8 cellular contexts compared by ENCODE assay signal in the genomic region with DNA sequence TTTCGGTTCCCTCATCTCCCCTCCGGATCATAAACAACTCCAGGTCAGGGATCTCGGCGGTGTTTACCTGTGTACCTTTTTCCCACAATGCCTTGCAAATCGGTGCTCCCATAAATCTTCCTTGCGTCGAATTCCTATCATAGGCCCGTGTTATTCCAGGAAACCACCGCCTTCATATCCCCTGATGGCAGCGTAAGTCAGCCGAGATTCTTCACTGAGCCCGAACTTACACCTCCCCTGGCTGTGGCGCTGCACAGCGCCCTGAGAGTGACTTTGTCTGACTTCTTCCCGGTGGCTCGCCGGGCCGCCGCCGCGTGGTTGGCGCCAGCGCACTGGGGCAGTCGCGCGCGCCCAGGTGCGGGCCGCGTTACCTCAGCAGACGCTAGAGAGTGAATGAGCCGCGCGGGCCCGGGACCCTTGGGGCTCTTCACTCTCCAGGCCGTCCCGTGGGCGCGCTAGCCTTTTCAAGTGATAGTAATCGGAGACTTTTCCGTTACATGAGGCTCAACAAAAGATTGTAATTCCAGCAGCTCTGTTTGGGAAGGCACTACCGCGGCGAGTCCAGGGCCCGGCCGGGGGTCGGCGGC.
DNase-seq lines count a peak whose midpoint lies in the region; ATAC-seq, FAIRE-seq and TF ChIP-seq lines count a peak whose summit lies in the region.

No MANE protein-coding gene starts in this region.

- peak; percentile 12 to 20 (median 17); a peak in 2 of 6 replicates for TF ChIP-seq CTCF in GM12878 (IDR thresholded peaks at IDR 0.05 in 2 of 3, conservative IDR thresholded peaks at IDR 0.05 in 1 of 3; ENCODE audit: control insufficient read depth in 2 of 3, extremely low read depth in 1 of 3, insufficient read depth in 1 of 3, low read depth in 3 of 3, low read length in 3 of 3)

- peaks cover 17% of the 10 kb centered on the region for H3K4me1 ChIP-seq in GM12878 (ENCODE audit: control insufficient read depth, insufficient read depth, low read length)

- H3K27me3 ChIP-seq in GM12878 (replicated peaks in 1 of 2; ENCODE audit: control insufficient read depth in 2 of 2, insufficient read depth in 2 of 2, low read length in 1 of 2) = no peaks in the 10 kb centered on the region

- H3K9me3 ChIP-seq in GM12878 (replicated peaks; ENCODE audit: control insufficient read depth, insufficient read depth, low read length) = no peaks in the 10 kb centered on the region

- no peak for TF ChIP-seq EP300 in GM12878 (IDR thresholded peaks at IDR 0.05; ENCODE audit: borderline replicate concordance in 1 of 2, control insufficient read depth in 1 of 2, low read depth in 2 of 2, low read length in 2 of 2)

- peak; percentile 32; the same call in 1 of the 2 replicates for TF ChIP-seq RAD21 in GM12878 (IDR thresholded peaks at IDR 0.05; ENCODE audit: insufficient read depth, low read depth, low read length)

- peak overlapping the region; percentile 80 for H2AFZ ChIP-seq in GM12878 (ENCODE audit: control insufficient read depth, low read depth, low read length)

- peak; percentile 45 for ATAC-seq in GM21723 (IDR thresholded peaks at IDR 0.05; ENCODE audit: unreplicated experiment)
- peak; percentile 61 for ATAC-seq in GM12878

- in situ Hi-C loops in GM12878 (cut with MboI) = no loop called here

- H3K9ac ChIP-seq in GM12878 (ENCODE audit: control insufficient read depth, insufficient read depth, low read length) = peak overlapping the region; percentile 85

- RAD21 ChIA-PET in GM12878 (lab: Charles Lee; ENCODE audit: unreplicated experiment) = interaction anchor here (0.8 to 10.8 kb wide), 10 partner anchors 8 to 107 kb away, joined by 3 to 195 read pairs (median 6); no protein-coding TSS in a partner anchor

- CTCF ChIA-PET in GM12878 (lab: Yijun Ruan, JAX) = interaction anchor here (0.7 to 7.0 kb wide), 12 partner anchors 10 to 451 kb away, joined by 3 to 79 read pairs (median 5); no protein-coding TSS in a partner anchor

- no peak for FAIRE-seq in GM12878 (lab: Jason Lieb, UNC)

- peak overlapping the region; percentile 96 for H3K27ac ChIP-seq in GM12878 (ENCODE audit: control insufficient read depth, insufficient read depth)

- POLR2A ChIA-PET in GM12878 (lab: Charles Lee) = interaction anchor here (0.8 to 14.4 kb wide), 11 partner anchors 9 to 79 kb away, joined by 3 to 504 read pairs (median 7); no protein-coding TSS in a partner anchor

- peak overlapping the region; percentile 91 for H3K4me2 ChIP-seq in GM12878 (ENCODE audit: control insufficient read depth, insufficient read depth)

- TF ChIP-seq POLR2A in GM12878 (IDR thresholded peaks at IDR 0.05; ENCODE audit: low read depth, low read length) = peak; percentile 65

- SMC1A ChIA-PET in GM12878 (lab: Charles Lee; ENCODE audit: uncharacterized antibody, unreplicated experiment) = interaction anchor here (1.0 to 21.8 kb wide), 9 partner anchors 11 to 108 kb away, joined by 3 to 569 read pairs (median 32); no protein-coding TSS in a partner anchor

- DNase-seq in ELR (ENCODE audit: low read depth) = peak; percentile 66
- peak; percentile 56 to 67 for DNase-seq in Kasumi-1 (lab: John Stamatoyannopoulos, UW)
- DNase-seq in T-helper 2 cell = peak; percentile 50 to 78 (median 62)
- no peak for DNase-seq in GM12878 (ENCODE audit: low read depth, low spot score)
- peak; percentile 69 for DNase-seq in iPS-NIHi11 (ENCODE audit: low spot score)
- peak in 2 of 3 donors; percentile 48 to 61 for DNase-seq in stimulated activated CD4-positive, alpha-beta T cell treated with anti-CD3 and anti-CD28 coated beads, Interleukin-12 subunit alpha, Interleukin-12 subunit beta, amount 100 ng/mL, for 48 hours (ENCODE audit: low read depth in 2 of 3, low spot score in 1 of 3)
- DNase-seq in HPDE6-E6E7 (ENCODE audit: extremely low spot score) = no peak

- no peaks in the 10 kb centered on the region for H4K20me1 ChIP-seq in GM12878 (ENCODE audit: control insufficient read depth, insufficient read depth)

- intact Hi-C loops in GM12878 (cut with micrococcal nuclease; ENCODE audit: unreplicated experiment) = no loop called here

- BruUV-seq in GM12878 (replicated peaks; lab: Mats Ljungman, UMichigan) = no TSS peak

- H3K79me2 ChIP-seq in GM12878 (ENCODE audit: control insufficient read depth, insufficient read depth, low read length) = peaks cover 50% of the 10 kb centered on the region

- 5% methylated on average over 48 of the region's 48 CpGs for WGBS in GM12878 (ENCODE audit: insufficient coverage, insufficient replicate concordance, low lambda C conversion rate, missing lambda C conversion rate)

- H3K36me3 ChIP-seq in GM12878 (ENCODE audit: control insufficient read depth in 2 of 2, insufficient read depth in 2 of 2, low read length in 1 of 2) = no peaks in the 10 kb centered on the region; a peak in 1 of 4 replicates

- H3K4me3 ChIP-seq in GM12878 = peak overlapping the region; percentile 99

TF ChIP-seq in GM12878, 131 proteins besides CTCF, POLR2A, EP300 and RAD21 (continues in another document):
- TF ChIP-seq MXI1 (IDR thresholded peaks at IDR 0.05; ENCODE audit: low read depth, low read length) (peak; percentile 67), ZNF217 (IDR thresholded peaks at IDR 0.05) (peak; percentile 52; the same call in 1 of the 2 replicates), LARP7 (IDR thresholded peaks at IDR 0.05) (peak; percentile 54; the same call in 1 of the 2 replicates), SMC3 (IDR thresholded peaks at IDR 0.05; ENCODE audit: borderline replicate concordance, low read length) (0 out of 2 replicates have a peak, but pooled peaks have one; percentile 31), IKZF1 (conservative IDR thresholded peaks at IDR 0.05) (peak; percentile 82), FOS (IDR thresholded peaks at IDR 0.05; ENCODE audit: borderline replicate concordance, extremely low read depth, insufficient read length) (no peak), MYC (IDR thresholded peaks at IDR 0.05; ENCODE audit: insufficient read depth, insufficient read length, insufficient replicate concordance, low read length, severe bottlenecking) (peak; percentile 43), BCLAF1 (IDR thresholded peaks at IDR 0.05) (peak; percentile 75), CREB1 (IDR thresholded peaks at IDR 0.05; ENCODE audit: low read depth) (0 out of 2 replicates have a peak, but pooled peaks have one; percentile 19), RELB (IDR thresholded peaks at IDR 0.05; ENCODE audit: low read depth) (peak; percentile 65), SRF (IDR thresholded peaks at IDR 0.05; ENCODE audit: low read depth in 2 of 2, low read length in 2 of 2) (no peak), ZSCAN29 (IDR thresholded peaks at IDR 0.05) (peak; percentile 45; the same call in 1 of the 2 replicates), GATAD2B (conservative IDR thresholded peaks at IDR 0.05; ENCODE audit: low read depth) (0 out of 2 replicates have a peak, but pooled peaks have one; percentile 44), EED (IDR thresholded peaks at IDR 0.05; ENCODE audit: low read depth) (peak; percentile 78), ZBED1 (IDR thresholded peaks at IDR 0.05; ENCODE audit: borderline replicate concordance) (no peak), PAX5 (IDR thresholded peaks at IDR 0.05; ENCODE audit: borderline replicate concordance, low read depth, low read length) (no peak), HDAC6 (IDR thresholded peaks at IDR 0.05; ENCODE audit: unreplicated experiment) (peak; percentile 35), SPI1 (IDR thresholded peaks at IDR 0.05; ENCODE audit: borderline replicate concordance, insufficient read depth, low read depth, low read length) (0 out of 2 replicates have a peak, but pooled peaks have one; percentile 35), ESRRA (IDR thresholded peaks at IDR 0.05; ENCODE audit: low read length) (no peak), IKZF2 (IDR thresholded peaks at IDR 0.05) (peak; percentile 72 to 77; a peak in 3 of 4 replicates), RUNX3 (IDR thresholded peaks at IDR 0.05; ENCODE audit: low read length) (peak; percentile 8; the same call in 1 of the 2 replicates), DPF2 (IDR thresholded peaks at IDR 0.05) (peak; percentile 83), TCF3 (IDR thresholded peaks at IDR 0.05; ENCODE audit: borderline replicate concordance, insufficient read depth, low read depth, low read length) (peak; percentile 32; the same call in 1 of the 2 replicates), SIN3A (IDR thresholded peaks at IDR 0.05; ENCODE audit: low read depth, low read length) (no peak)

Comparison
In these comparisons a context has a peak if more than half of its experiments do, and no peak if none do; other contexts are left out.
1. DNase-seq: peak in ELR (single experiment), Kasumi-1 (2 of 2), T-helper 2 cell (5 of 5), iPS-NIHi11 (single experiment) and stimulated activated CD4-positive, alpha-beta T cell treated with anti-CD3 and anti-CD28 coated beads, Interleukin-12 subunit alpha, Interleukin-12 subunit beta, amount 100 ng/mL, for 48 hours (2 of 3); none in GM12878 (single experiment) and HPDE6-E6E7 (single experiment).